Comparison of ENCODE assay signal across 23 cellular contexts in genomic region chr14:90742709-90743108, GRCh38.
DNase-seq lines count a peak whose midpoint lies in the region; ATAC-seq and TF ChIP-seq lines count a peak whose summit lies in the region.
"Had no signal": no experiment of that assay in that cellular context is flagged by ENCODE, and none has a peak within 500 bp of the region (broad histone marks: within the 10 kb centered on the region; RNA-seq: fewer than 3 reads in every experiment).

No MANE protein-coding gene starts in this region.

- WGBS in psoas muscle, 3 donors, result 46 to 62% (median 47%) methylated on average over 6 of the region's 6 CpGs

- intact Hi-C loops in left ventricle myocardium superior (cut with micrococcal nuclease) (no loop called here), psoas muscle (cut with DNase I) (no loop called here), tibial artery (cut with DNase I; ENCODE audit: low total_unique reads) (no loop called here)

- H3K36me3 ChIP-seq in psoas muscle (ENCODE audit: insufficient read depth in 1 of 2, low read depth in 1 of 2) (peaks cover 0 to 4% of the 10 kb centered on the region in 2 donors), tibial artery (no peaks in the 10 kb centered on the region)
- H3K36me3 ChIP-seq: Peyer's patch, uterus had no signal

- DNase-seq in left ventricle myocardium superior (no peak), psoas muscle (no peak), tibial artery (no peak), NCI-H748 treated with DMSO at 0.1 percent for 48 hours (lab: John Stamatoyannopoulos, UW) (no peak), DMS53 treated with DMSO at 0.1 percent for 48 hours (lab: John Stamatoyannopoulos, UW; ENCODE audit: unreplicated experiment) (no peak)
- DNase-seq: activated CD4-positive, alpha-beta T cell treated with anti-CD3 and anti-CD28 coated beads for 48 hours; activated naive CD4-positive, alpha-beta T cell treated with Interleukin-2 at 50 U/mL for 16 hours; activated T-cell treated with anti-CD3 and anti-CD28 coated beads, Interleukin-2, amount 50 U/mL, for 4 hours; EL; H7; head of caudate nucleus; KG1; MM.1S; natural killer cell; NCI-H1436; NCI-H524 treated with DMSO at 0.1 percent for 48 hours; Peyer's patch; SJCRH30; uterus had no signal

- no peak for TF ChIP-seq CTCF in psoas muscle (IDR thresholded peaks at IDR 0.05)
- TF ChIP-seq CTCF in tibial artery (IDR thresholded peaks at IDR 0.05), result no peak

- H3K9me3 ChIP-seq in psoas muscle (no peaks in the 10 kb centered on the region), tibial artery (no peaks in the 10 kb centered on the region)
- H3K9me3 ChIP-seq: Peyer's patch, uterus had no signal

- H3K27me3 ChIP-seq in psoas muscle (ENCODE audit: insufficient read depth in 3 of 3, low read length in 2 of 3), result no peaks in the 10 kb centered on the region
- no peaks in the 10 kb centered on the region for H3K27me3 ChIP-seq in tibial artery
- H3K27me3 ChIP-seq: Peyer's patch, SJCRH30, uterus had no signal

- H3K27ac ChIP-seq in cingulate gyrus (ENCODE audit: low read depth, low read length) (peak overlapping the region; percentile 80), psoas muscle (peak overlapping the region; percentile 63), tibial artery (peak overlapping the region; percentile 38 to 49)
- H3K27ac ChIP-seq: C4-2B, parathyroid adenoma, SJCRH30 had no signal

- ATAC-seq in left ventricle myocardium superior, result peak; percentile 83
- ATAC-seq in psoas muscle, result no peak
- ATAC-seq in GM21360 (IDR thresholded peaks at IDR 0.05; ENCODE audit: unreplicated experiment), result no peak
- ATAC-seq: activated T-cell treated with anti-CD3 and anti-CD28 coated beads, Interleukin-2, amount 50 U/mL, for 4 hours; natural killer cell had no signal

- H3K4me3 ChIP-seq in psoas muscle (no peak overlapping the region), tibial artery (no peak overlapping the region)
- H3K4me3 ChIP-seq: Peyer's patch, SJCRH30, uterus had no signal

- H3K4me1 ChIP-seq in psoas muscle (peaks cover 40% of the 10 kb centered on the region), tibial artery (peaks cover 0 to 22% (median 8%) of the 10 kb centered on the region in 4 donors)
- H3K4me1 ChIP-seq: Peyer's patch, SJCRH30, uterus had no signal
